ENCODE assay signal across 21 cellular contexts in the genomic region with DNA sequence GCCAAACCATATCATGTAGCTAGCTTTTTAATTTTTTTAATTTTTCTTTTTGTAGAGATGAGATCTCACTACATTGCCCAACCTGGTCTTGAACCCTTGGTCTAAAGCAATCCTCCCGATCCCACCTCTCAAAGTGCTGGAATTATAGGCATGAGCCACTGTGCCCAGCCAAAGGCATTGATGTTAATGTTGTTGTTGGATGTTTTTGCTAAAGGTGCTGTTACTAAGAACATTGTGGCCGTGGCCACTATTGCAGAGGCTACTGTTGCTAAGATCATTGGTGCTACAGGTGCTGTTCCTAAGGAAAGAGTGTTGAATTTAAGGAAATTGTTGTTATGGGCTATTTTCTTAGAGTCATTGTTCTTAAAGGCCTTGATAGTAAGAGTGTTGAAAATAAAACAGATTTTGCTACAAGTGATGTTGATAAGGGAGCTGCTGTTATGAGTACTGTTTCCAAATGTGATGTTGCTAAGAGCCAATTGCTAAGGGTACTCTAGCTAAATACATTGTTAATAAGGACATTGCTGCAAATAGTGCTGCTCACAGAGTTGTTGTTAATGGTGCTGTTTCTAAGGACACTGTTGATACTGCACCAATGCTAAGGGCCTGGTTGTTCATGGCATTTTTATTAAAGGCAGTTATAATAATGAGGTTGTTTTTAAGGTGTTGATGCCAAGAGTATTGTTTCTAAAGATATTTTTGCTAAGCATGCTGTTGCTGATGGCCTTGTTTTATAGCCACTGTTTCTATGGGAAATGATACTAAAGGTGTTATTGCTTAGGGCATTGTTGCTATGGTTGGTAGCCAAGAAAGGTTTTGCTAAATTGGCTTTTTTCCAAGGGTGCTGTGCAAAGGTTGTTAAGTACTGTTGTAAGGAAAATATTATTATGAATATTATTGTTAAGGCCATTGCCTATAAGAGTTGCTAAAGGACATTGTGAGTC. TPM values are rescaled to one million over a fixed set of nuclear protein-coding genes. Genes with fewer than 3 reads are reported as not detected.
"Had no signal": no experiment of that assay in that cellular context is flagged by ENCODE, and none has a peak within 500 bp of the region (broad histone marks: within the 10 kb centered on the region; RNA-seq: fewer than 3 reads in every experiment).

No MANE protein-coding gene starts in this region.

RNA-seq across cellular contexts. Expression of a gene that starts 52.1 kb away (rescaled TPM):
- total RNA-seq: hepatocyte; kidney epithelial cell; liver; lower lobe of right lung; mammary epithelial cell; mesenteric fat pad; mucosa of descending colon; myocyte; naive thymus-derived CD4-positive, alpha-beta T cell; natural killer cell treated with Interleukin-12 subunit alpha and Interleukin-12 subunit beta and Interleukin-15 and Interleukin-18, amount 100 ng/mL, for 72 hours; omental fat pad; ovary; sigmoid colon; spleen; subcutaneous adipose tissue; temporal lobe; thyroid gland; transverse colon; upper lobe of left lung had no signal
- polyA plus RNA-seq: hepatocyte; liver; mammary epithelial cell; naive thymus-derived CD4-positive, alpha-beta T cell; neural cell; ovary; sigmoid colon; small intestine; spleen had no signal
